Comparison of ENCODE assay signal across 8 cellular contexts in genomic region chrX:49915352-49916222, GRCh38. TPM values are rescaled to one million over a fixed set of nuclear protein-coding genes. Genes with fewer than 3 reads are reported as not detected.
A peak's percentile ranks its signal among the peaks of the same experiment; 100 is the strongest.
DNase-seq lines count a peak whose midpoint lies in the region; ATAC-seq, FAIRE-seq and TF ChIP-seq lines count a peak whose summit lies in the region.

No MANE protein-coding gene starts in this region.

- H3K27me3 ChIP-seq in bronchial epithelial cell (ENCODE audit: control insufficient read depth, insufficient read depth, low read length) = no peaks in the 10 kb centered on the region
- H3K27me3 ChIP-seq in HepG2 (ENCODE audit: control insufficient read depth in 1 of 2, insufficient read depth in 2 of 2, low read length in 2 of 2) = no peaks in the 10 kb centered on the region

- H3K4me1 ChIP-seq in HepG2 (ENCODE audit: insufficient read depth, low read length) = peaks cover 34% of the 10 kb centered on the region

- H3K9me3 ChIP-seq in HepG2 (ENCODE audit: low read length) = no peaks in the 10 kb centered on the region

- FAIRE-seq in bronchial epithelial cell (lab: Jason Lieb, UNC) = no peak
- FAIRE-seq in HepG2 (lab: Jason Lieb, UNC) = peak; percentile 84

- H3K36me3 ChIP-seq in bronchial epithelial cell (ENCODE audit: control insufficient read depth, insufficient read depth, low read length) (no peaks in the 10 kb centered on the region), HepG2 (replicated peaks in 1 of 2; ENCODE audit: control insufficient read depth in 1 of 2, insufficient read depth in 2 of 2, low read length in 2 of 2) (no peaks in the 10 kb centered on the region)

- no peak overlapping the region for H2AFZ ChIP-seq in HepG2 (ENCODE audit: low read length)

- no peaks in the 10 kb centered on the region for H4K20me1 ChIP-seq in HepG2 (ENCODE audit: insufficient read depth, low read length)

- H3K27ac ChIP-seq in HepG2 (ENCODE audit: extremely low read length, insufficient read depth, low read length) = no peak overlapping the region

- no peak overlapping the region for H3K9ac ChIP-seq in HepG2 (ENCODE audit: insufficient read depth, low read depth, low read length)

- in situ Hi-C loops in HepG2 (cut with HindIII; ENCODE audit: extremely low pct_ligation_motif_present, low pct_unique_long_range_greater_than_20kb) = loop anchor here (5.0 to 25.0 kb wide), 3 partner anchors 153 to 672 kb away; no protein-coding TSS in a partner anchor

- peak overlapping the region; percentile 42; the same call in 1 of the 2 replicates for H3K4me2 ChIP-seq in HepG2 (ENCODE audit: low read depth, low read length)

- no peak for TF ChIP-seq RAD21 in HepG2 (CRISPR knock-in tag; IDR thresholded peaks at IDR 0.05)

- H3K4me1 Mint-ChIP-seq in stimulated activated naive B cell treated with anti-CD40 and anti-IgM and Interleukin-4, amounts not matched to agents 10 μg/mL and 1 μg/mL and 100 μg/mL, for 72 hours = peaks cover 3 to 8% of the 10 kb centered on the region in 2 donors

- POLR2A ChIA-PET in HepG2 (lab: Yijun Ruan, JAX) = no interaction called here

- H3K4me3 ChIP-seq in bronchial epithelial cell (ENCODE audit: low read depth, low read length) (no peak overlapping the region), HepG2 (replicated peaks in 1 of 3; ENCODE audit: insufficient read depth in 1 of 3, low read depth in 2 of 3, low read length in 3 of 3) (no peak overlapping the region)

- no TSS peak for BruUV-seq in HepG2 (replicated peaks; lab: Mats Ljungman, UMichigan)

- peak; percentile 57 for DNase-seq in EH (ENCODE audit: low read depth)
- peak; percentile 46 for DNase-seq in NCI-H1105 treated with DMSO at 0.1 percent for 48 hours (lab: John Stamatoyannopoulos, UW)
- peak in 4 of 5 experiments; percentile 6 to 56 (median 17) for DNase-seq in T-helper 2 cell
- DNase-seq in bronchial epithelial cell (ENCODE audit: low read depth) = peak; percentile 44
- DNase-seq in HepG2 (ENCODE audit: low spot score) = peak; percentile 33
- DNase-seq in stimulated activated naive B cell treated with anti-CD40 and anti-IgM and Interleukin-4, amounts not matched to agents 10 μg/mL and 1 μg/mL and 100 μg/mL, for 72 hours = peak; percentile 23
- no peak for DNase-seq in posterior vena cava (ENCODE audit: low spot score)

- intact Hi-C loops in HepG2 (cut with micrococcal nuclease; ENCODE audit: unreplicated experiment) = loop anchor here (1.0 to 5.0 kb wide), 2 partner anchors 166 to 287 kb away; partner anchors contain the start of genes AKAP4 and CCNB3
- intact Hi-C loops in posterior vena cava (cut with DNase I) = loop anchor here in 1 of 2 donors (5.0 kb wide), 1 partner anchor 287 kb away; the partner anchor contains the start of genes AKAP4 and CCNB3

- H3K36me3 Mint-ChIP-seq in stimulated activated naive B cell treated with anti-CD40 and anti-IgM and Interleukin-4, amounts not matched to agents 10 μg/mL and 1 μg/mL and 100 μg/mL, for 72 hours = no peaks in the 10 kb centered on the region

- TF ChIP-seq EP300 in HepG2 (IDR thresholded peaks at IDR 0.05; ENCODE audit: low read depth in 2 of 2, low read length in 2 of 2) (no peak), HepG2 (CRISPR knock-in tag; IDR thresholded peaks at IDR 0.05; ENCODE audit: borderline replicate concordance) (no peak)

- CTCF ChIA-PET in HepG2 (lab: Yijun Ruan, JAX; ENCODE audit: low intra/inter-chr PET ratio, low total read pairs) = interaction anchor here (1.2 to 1.9 kb wide), 2 partner anchors 166 to 289 kb away, joined by 5 to 6 read pairs; partner anchors contain the start of gene CCNB3

- no peaks in the 10 kb centered on the region for H3K9me3 Mint-ChIP-seq in stimulated activated naive B cell treated with anti-CD40 and anti-IgM and Interleukin-4, amounts not matched to agents 10 μg/mL and 1 μg/mL and 100 μg/mL, for 72 hours

- peak; percentile 82 for ATAC-seq in GM21529 (IDR thresholded peaks at IDR 0.05; ENCODE audit: unreplicated experiment)
- peak; percentile 76 for ATAC-seq in HepG2
- ATAC-seq in stimulated activated naive B cell treated with anti-CD40 and anti-IgM and Interleukin-4, amounts not matched to agents 10 μg/mL and 1 μg/mL and 100 μg/mL, for 72 hours (replicated peaks) = peak; percentile 52 to 76

- no peak for TF ChIP-seq POLR2A in HepG2 (IDR thresholded peaks at IDR 0.05; ENCODE audit: insufficient read depth in 1 of 2, low read depth in 2 of 2, low read length in 2 of 2)

- WGBS in HepG2 (ENCODE audit: low lambda C conversion rate) = 3% methylated on average over 8 of the region's 8 CpGs

- H3K27me3 Mint-ChIP-seq in stimulated activated naive B cell treated with anti-CD40 and anti-IgM and Interleukin-4, amounts not matched to agents 10 μg/mL and 1 μg/mL and 100 μg/mL, for 72 hours = peaks cover 0 to under 1% of the 10 kb centered on the region in 2 donors

- peak; percentile 71 for TF ChIP-seq CTCF in bronchial epithelial cell (IDR thresholded peaks at IDR 0.05; ENCODE audit: insufficient read depth, low read length, severe bottlenecking)
- TF ChIP-seq CTCF in HepG2 (CRISPR knock-in tag; IDR thresholded peaks at IDR 0.05) = peak; percentile 75

- H3K4me3 Mint-ChIP-seq in stimulated activated naive B cell treated with anti-CD40 and anti-IgM and Interleukin-4, amounts not matched to agents 10 μg/mL and 1 μg/mL and 100 μg/mL, for 72 hours = no peak overlapping the region

- H3K27ac Mint-ChIP-seq in stimulated activated naive B cell treated with anti-CD40 and anti-IgM and Interleukin-4, amounts not matched to agents 10 μg/mL and 1 μg/mL and 100 μg/mL, for 72 hours = no peak overlapping the region

- H3K79me2 ChIP-seq in HepG2 (ENCODE audit: insufficient read depth, low read length) = no peaks in the 10 kb centered on the region

TF ChIP-seq in HepG2, 621 proteins besides CTCF, POLR2A, EP300 and RAD21:
- TF ChIP-seq NFIC (IDR thresholded peaks at IDR 0.05; ENCODE audit: low read length) (no peak), STAG1 (CRISPR knock-in tag; IDR thresholded peaks at IDR 0.05) (peak; percentile 76), SMC3 (IDR thresholded peaks at IDR 0.05; ENCODE audit: low read length) (peak; percentile 44)

RNA-seq across cellular contexts. Expression of gene CLCN5, which starts 6.8 kb away (rescaled TPM):
- 6.9 and 8.4 TPM in 2 replicates for total RNA-seq in bronchial epithelial cell
- 21.4 and 27.3 TPM in 2 replicates for total RNA-seq in HepG2 (2016; rRNA removed; fragmentation: Illumina TruSeq; extraction: Trizol)
- total RNA-seq in HepG2 (2016; cell fraction: cytosol; rRNA removed; fragmentation: Illumina TruSeq; extraction: Trizol; ENCODE audit: low read depth) = 1.1 and 1.6 TPM in 2 replicates
- 20.6 and 23.2 TPM in 2 replicates for total RNA-seq in HepG2 (2016; cell fraction: insoluble cytoplasmic fraction; rRNA removed; fragmentation: Illumina TruSeq; extraction: Trizol)
- 5.2 and 5.6 TPM in 2 replicates for total RNA-seq in HepG2 (2016; cell fraction: membrane; rRNA removed; fragmentation: Illumina TruSeq; extraction: Trizol)
- 35.7 and 36.1 TPM in 2 replicates for total RNA-seq in HepG2 (2016; cell fraction: nucleus; rRNA removed; fragmentation: Illumina TruSeq; extraction: Trizol)
- 6.6 and 7.8 TPM in 2 replicates for polyA plus RNA-seq in HepG2 (2011; rRNA removed)
- 5.4 and 7.7 TPM in 2 replicates for polyA plus RNA-seq in HepG2 (2011; cell fraction: cytosol; rRNA removed)
- 4.9 and 5.4 TPM in 2 replicates for polyA plus RNA-seq in HepG2 (2011; cell fraction: nucleus; rRNA removed)
- 6.8 and 10.6 TPM in 2 replicates for polyA plus RNA-seq in HepG2 (2012)
- polyA plus RNA-seq in HepG2 (2016; cell fraction: cytosol; fragmentation: Illumina TruSeq; extraction: Trizol; ENCODE audit: low read depth) = 0.44 and 0.86 TPM in 2 replicates
- polyA plus RNA-seq in HepG2 (2016; cell fraction: insoluble cytoplasmic fraction; fragmentation: Illumina TruSeq; extraction: Trizol; ENCODE audit: low read depth) = 6.9 TPM in 2 replicates
- polyA plus RNA-seq in HepG2 (2016; cell fraction: membrane; fragmentation: Illumina TruSeq; extraction: Trizol; ENCODE audit: low read depth) = 0.86 and 1.1 TPM in 2 replicates
- polyA plus RNA-seq in HepG2 (2016; cell fraction: nucleus; fragmentation: Illumina TruSeq; extraction: Trizol; ENCODE audit: insufficient read depth, low read depth) = 17.4 and 20.1 TPM in 2 replicates
- polyA minus RNA-seq in HepG2 (2011; rRNA and poly(A)+ RNA removed; ENCODE audit: low replicate concordance) = 15.8 and 46.6 TPM in 2 replicates
- 24.0 and 27.5 TPM in 2 replicates for polyA minus RNA-seq in HepG2 (2011; cell fraction: cytosol; rRNA and poly(A)+ RNA removed)
- polyA minus RNA-seq in HepG2 (2011; cell fraction: nucleus; rRNA and poly(A)+ RNA removed) = 15.6 and 23.0 TPM in 2 replicates
- 1 to 10 TPM; 7.9 to 8.4 TPM for total RNA-seq in posterior vena cava

RNA-seq across cellular contexts. Expression of gene USP27X, which starts 36.3 kb away (rescaled TPM):
- total RNA-seq in bronchial epithelial cell (2.1 and 2.2 TPM in 2 replicates), HepG2 (2016; rRNA removed; fragmentation: Illumina TruSeq; extraction: Trizol) (7.2 and 7.5 TPM in 2 replicates), posterior vena cava (1 to 10 TPM; 2.1 to 4.1 TPM)
- total RNA-seq in HepG2 (2016; cell fraction: cytosol; rRNA removed; fragmentation: Illumina TruSeq; extraction: Trizol; ENCODE audit: low read depth) = 0.81 and 1.5 TPM in 2 replicates
- 7.1 and 8.1 TPM in 2 replicates for total RNA-seq in HepG2 (2016; cell fraction: insoluble cytoplasmic fraction; rRNA removed; fragmentation: Illumina TruSeq; extraction: Trizol)
- 3.4 and 4.1 TPM in 2 replicates for total RNA-seq in HepG2 (2016; cell fraction: membrane; rRNA removed; fragmentation: Illumina TruSeq; extraction: Trizol)
- total RNA-seq in HepG2 (2016; cell fraction: nucleus; rRNA removed; fragmentation: Illumina TruSeq; extraction: Trizol) = 4.4 and 4.6 TPM in 2 replicates
- polyA plus RNA-seq in HepG2 (2011; rRNA removed) = 9.7 and 12.5 TPM in 2 replicates
- polyA plus RNA-seq in HepG2 (2011; cell fraction: cytosol; rRNA removed) = 7.9 and 13.0 TPM in 2 replicates
- 4.0 and 5.1 TPM in 2 replicates for polyA plus RNA-seq in HepG2 (2011; cell fraction: nucleus; rRNA removed)
- polyA plus RNA-seq in HepG2 (2012) = 12.7 and 16.0 TPM in 2 replicates
- 0.68 and 0.98 TPM in 2 replicates for polyA plus RNA-seq in HepG2 (2016; cell fraction: cytosol; fragmentation: Illumina TruSeq; extraction: Trizol; ENCODE audit: low read depth)
- 9.4 and 10.4 TPM in 2 replicates for polyA plus RNA-seq in HepG2 (2016; cell fraction: insoluble cytoplasmic fraction; fragmentation: Illumina TruSeq; extraction: Trizol; ENCODE audit: low read depth)
- 2.1 and 2.3 TPM in 2 replicates for polyA plus RNA-seq in HepG2 (2016; cell fraction: membrane; fragmentation: Illumina TruSeq; extraction: Trizol; ENCODE audit: low read depth)
- 5.3 TPM in 2 replicates for polyA plus RNA-seq in HepG2 (2016; cell fraction: nucleus; fragmentation: Illumina TruSeq; extraction: Trizol; ENCODE audit: insufficient read depth, low read depth)
- 0.63 and 22.8 TPM in 2 replicates for polyA minus RNA-seq in HepG2 (2011; rRNA and poly(A)+ RNA removed; ENCODE audit: low replicate concordance)
- 8.8 and 9.9 TPM in 2 replicates for polyA minus RNA-seq in HepG2 (2011; cell fraction: cytosol; rRNA and poly(A)+ RNA removed)
- polyA minus RNA-seq in HepG2 (2011; cell fraction: nucleus; rRNA and poly(A)+ RNA removed) = 10.0 and 11.4 TPM in 2 replicates
